ENCODE assay signal across 8 cellular contexts in genomic region chr17:6435968-6436367, GRCh38. TPM values are rescaled to one million over a fixed set of nuclear protein-coding genes. Genes with fewer than 3 reads are reported as not detected.
DNase-seq lines count a peak whose midpoint lies in the region; ATAC-seq and TF ChIP-seq lines count a peak whose summit lies in the region.

No MANE protein-coding gene starts in this region.

- no peaks in the 10 kb centered on the region for H3K4me1 ChIP-seq in IMR-90 (ENCODE audit: control insufficient read depth, insufficient read depth, low read length)

- CTCF ChIA-PET in IMR-90 (lab: Yijun Ruan, JAX): interaction anchor here (0.9 to 1.2 kb wide), 3 partner anchors 19 to 848 kb away, joined by 3 to 5 read pairs (median 4); no protein-coding TSS in a partner anchor

- no peak overlapping the region for H3K18ac ChIP-seq in IMR-90 (ENCODE audit: low read depth, low read length)

- peaks cover under 1% of the 10 kb centered on the region; the same call in 1 of the 2 replicates for H3K9me3 ChIP-seq in IMR-90 (ENCODE audit: control insufficient read depth, insufficient read depth, low read length)

- peak; percentile 78 for TF ChIP-seq CTCF in IMR-90 (conservative IDR thresholded peaks at IDR 0.05; ENCODE audit: low read depth, low read length)

- H3K79me1 ChIP-seq in IMR-90 (ENCODE audit: low read depth in 1 of 2, low read length in 2 of 2): no peaks in the 10 kb centered on the region

- no peaks in the 10 kb centered on the region for H4K20me1 ChIP-seq in IMR-90 (ENCODE audit: insufficient read depth, low read length)

- H3K27ac ChIP-seq in IMR-90 (ENCODE audit: insufficient read depth, low read length): no peak overlapping the region

- no peak overlapping the region for H2BK15ac ChIP-seq in IMR-90 (ENCODE audit: low read depth, low read length)

- no peak overlapping the region for H3K9ac ChIP-seq in IMR-90 (ENCODE audit: low read depth, low read length)

- TF ChIP-seq RAD21 in IMR-90 (IDR thresholded peaks at IDR 0.05; ENCODE audit: low read length): peak; percentile 81

- H2AK5ac ChIP-seq in IMR-90 (ENCODE audit: low read depth, low read length): no peak overlapping the region

- intact Hi-C loops in IMR-90 (cut with micrococcal nuclease) (loop anchor here (1.0 to 10.0 kb wide), 2 partner anchors 844 to 1191 kb away; no protein-coding TSS in a partner anchor), posterior vena cava (cut with DNase I) (no loop called here)

- H4K8ac ChIP-seq in IMR-90 (ENCODE audit: low read depth in 2 of 2, low read length in 2 of 2): no peak overlapping the region

- H3K14ac ChIP-seq in IMR-90 (replicated peaks; ENCODE audit: low read depth, low read length): no peak overlapping the region

- no peaks in the 10 kb centered on the region for H3K36me3 ChIP-seq in IMR-90 (ENCODE audit: control insufficient read depth, insufficient read depth, low read length)

- peaks cover 10% of the 10 kb centered on the region for H3K27me3 ChIP-seq in IMR-90 (ENCODE audit: control insufficient read depth, insufficient read depth, low read length)

- no peak overlapping the region for H2AFZ ChIP-seq in IMR-90 (replicated peaks; ENCODE audit: low read length, poor library complexity)

- H3K4me2 ChIP-seq in IMR-90 (ENCODE audit: low read depth, low read length): no peak overlapping the region

- no peak overlapping the region for H4K5ac ChIP-seq in IMR-90 (ENCODE audit: low read depth, low read length)

- no peak overlapping the region for H3K4ac ChIP-seq in IMR-90 (ENCODE audit: low read depth, low read length)

- no CpG with 5 or more reads among the region's 9 CpGs for WGBS in IMR-90 (ENCODE audit: extremely low coverage in 2 of 2, insufficient read length in 1 of 2), 2 experiments

- dilution Hi-C loops in IMR-90 (cut with HindIII; ENCODE audit: low sequenced_read_pairs, unreplicated experiment): no loop called here

- TF ChIP-seq POLR2A in IMR-90 (IDR thresholded peaks at IDR 0.05; ENCODE audit: low read depth, low read length): no peak

- no peak overlapping the region for H3K4me3 ChIP-seq in IMR-90 (ENCODE audit: insufficient read depth, low read depth, low read length)

- no peak overlapping the region for H2BK120ac ChIP-seq in IMR-90 (ENCODE audit: low read depth, low read length)

- H4K91ac ChIP-seq in IMR-90 (ENCODE audit: insufficient read depth, low read depth, low read length): no peak overlapping the region

- no peaks in the 10 kb centered on the region for H3K9me1 ChIP-seq in IMR-90 (ENCODE audit: insufficient read depth, low read length)

- DNase-seq in DMS79 (lab: John Stamatoyannopoulos, UW): peak; percentile 36
- peak; percentile 61 for DNase-seq in IMR-90
- DNase-seq in SHP77 treated with DMSO at 0.1 percent for 48 hours (lab: John Stamatoyannopoulos, UW): peak; percentile 21
- DNase-seq in activated gamma-delta T cell treated with anti-CD3 and anti-CD28 coated beads, Interleukin-2, amount 50 U/mL, for 16 hours (ENCODE audit: low read depth): peak; percentile 32
- peak; percentile 46 for DNase-seq in globus pallidus (ENCODE audit: low spot score)
- DNase-seq in posterior vena cava (ENCODE audit: low spot score): peak; percentile 89

- no peak overlapping the region for H3K56ac ChIP-seq in IMR-90 (ENCODE audit: extremely low read depth, insufficient read depth, low read length)

- no peak overlapping the region for H2BK20ac ChIP-seq in IMR-90 (ENCODE audit: low read depth, low read length)

- H2AK9ac ChIP-seq in IMR-90 (replicated peaks; ENCODE audit: low read depth, low read length, poor library complexity): no peak overlapping the region

- no TSS peak for BruUV-seq in IMR-90 (replicated peaks; lab: Mats Ljungman, UMichigan)

- ATAC-seq in IMR-90 (ENCODE audit: low read depth): peak; percentile 99
- no peak for ATAC-seq in HG02973 (IDR thresholded peaks at IDR 0.05; ENCODE audit: unreplicated experiment)
- ATAC-seq in HG02981 (IDR thresholded peaks at IDR 0.05; ENCODE audit: unreplicated experiment): no peak

- in situ Hi-C loops in IMR-90 (cut with MboI; ENCODE audit: low sequenced_read_pairs): loop anchor here (25.0 kb wide), 1 partner anchor 1199 kb away; the partner anchor contains the start of gene SCIMP

- no peak overlapping the region for H2BK5ac ChIP-seq in IMR-90 (ENCODE audit: low read depth, low read length, poor library complexity, severe bottlenecking)

- POLR2A ChIA-PET in IMR-90 (lab: Charles Lee; ENCODE audit: unreplicated experiment): no interaction called here

- no peak overlapping the region for H3K23ac ChIP-seq in IMR-90 (ENCODE audit: low read depth, low read length)

TF ChIP-seq in IMR-90, 13 proteins besides CTCF, POLR2A, EP300 and RAD21:
- TF ChIP-seq CHD1 (IDR thresholded peaks at IDR 0.05; ENCODE audit: low read depth, low read length) (no peak), SMC3 (IDR thresholded peaks at IDR 0.05; ENCODE audit: low read depth, low read length) (peak; percentile 70)

RNA-seq across cellular contexts. Expression of gene AIPL1, which starts 1.0 kb away (rescaled TPM):
- total RNA-seq in IMR-90 (2012; rRNA removed) (not detected in 2 replicates), posterior vena cava (not detected)
- polyA plus RNA-seq in IMR-90 (2012; rRNA removed): not detected in 2 replicates
- polyA plus RNA-seq in IMR-90 (2012; cell fraction: cytosol; rRNA removed): 0.02 TPM in 1 of 2 replicates, not detected in the other
- polyA plus RNA-seq in IMR-90 (2012; cell fraction: nucleus; rRNA removed; ENCODE audit: low replicate concordance): not detected in 2 replicates

RNA-seq across cellular contexts. Expression of gene PIMREG, which starts 8.3 kb away (rescaled TPM):
- 19.4 and 21.5 TPM in 2 replicates for total RNA-seq in IMR-90 (2012; rRNA removed)
- polyA plus RNA-seq in IMR-90 (2012; rRNA removed): 25.9 and 36.8 TPM in 2 replicates
- polyA plus RNA-seq in IMR-90 (2012; cell fraction: cytosol; rRNA removed): 15.5 and 16.4 TPM in 2 replicates
- polyA plus RNA-seq in IMR-90 (2012; cell fraction: nucleus; rRNA removed; ENCODE audit: low replicate concordance): 8.6 and 18.5 TPM in 2 replicates
- under 1 TPM in 1 of 2 donors, not detected in 1; 0.56 TPM for total RNA-seq in posterior vena cava

Comparison
In these comparisons a context has a peak if more than half of its experiments do, and no peak if none do; other contexts are left out.
1. DNase-seq: peak in every context shown above with its lines; median percentile 89 in posterior vena cava; 61 in IMR-90; 46 in globus pallidus; 36 in DMS79; 32 in activated gamma-delta T cell treated with anti-CD3 and anti-CD28 coated beads, Interleukin-2, amount 50 U/mL, for 16 hours; 21 in SHP77 treated with DMSO at 0.1 percent for 48 hours.
2. RNA of gene PIMREG, which starts 8.3 kb away (total RNA-seq): 19.4 to 21.5 TPM in IMR-90; 0.56 TPM in posterior vena cava; every median in the first group is over 10 times any median in the second.